Comparison of ENCODE assay signal across 14 cellular contexts in genomic region chr10:102801978-102802377, GRCh38. TPM values are rescaled to one million over a fixed set of nuclear protein-coding genes. Genes with fewer than 3 reads are reported as not detected.
DNase-seq lines count a peak whose midpoint lies in the region; ATAC-seq, FAIRE-seq and TF ChIP-seq lines count a peak whose summit lies in the region.
"Had no signal": no experiment of that assay in that cellular context is flagged by ENCODE, and none has a peak within 500 bp of the region (broad histone marks: within the 10 kb centered on the region; RNA-seq: fewer than 3 reads in every experiment).

No MANE protein-coding gene starts in this region.

- H3K36me3 Mint-ChIP-seq in T-helper 1 cell treated with Interleukin-12 subunit alpha and Interleukin-12 subunit beta and Interleukin-4 antibody, amounts not matched to agents 30 μg/mL and 1 μg/mL, for 36 hours (ENCODE audit: low read depth) = peaks cover 26% of the 10 kb centered on the region
- H3K36me3 Mint-ChIP-seq in activated CD4-positive, alpha-beta memory T cell treated with anti-CD3 and anti-CD28 coated beads for 36 hours = peaks cover 32% of the 10 kb centered on the region
- H3K36me3 Mint-ChIP-seq in stimulated activated naive B cell treated with anti-CD40 and anti-IgM and Interleukin-4, amounts not matched to agents 10 μg/mL and 1 μg/mL and 100 μg/mL, for 72 hours = peaks cover 40 to 45% of the 10 kb centered on the region in 2 donors

- TF ChIP-seq CTCF in kidney (IDR thresholded peaks at IDR 0.05; ENCODE audit: borderline replicate concordance, extremely low read depth, insufficient read depth) = no peak

- FAIRE-seq in kidney (lab: Jason Lieb, UNC) = no peak
- FAIRE-seq: A549, pancreas had no signal

- POLR2A ChIA-PET in activated CD4-positive, alpha-beta memory T cell treated with anti-CD3 and anti-CD28 coated beads for 36 hours (lab: Charles Lee) = no interaction called here

- H3K4me1 Mint-ChIP-seq in T-helper 1 cell treated with Interleukin-12 subunit alpha and Interleukin-12 subunit beta and Interleukin-4 antibody, amounts not matched to agents 30 μg/mL and 1 μg/mL, for 36 hours (ENCODE audit: low read depth) = peaks cover 21% of the 10 kb centered on the region
- H3K4me1 Mint-ChIP-seq in activated CD4-positive, alpha-beta memory T cell treated with anti-CD3 and anti-CD28 coated beads for 36 hours (ENCODE audit: low read depth) = peaks cover 36% of the 10 kb centered on the region
- peaks cover 26 to 54% of the 10 kb centered on the region in 2 donors for H3K4me1 Mint-ChIP-seq in stimulated activated naive B cell treated with anti-CD40 and anti-IgM and Interleukin-4, amounts not matched to agents 10 μg/mL and 1 μg/mL and 100 μg/mL, for 72 hours

- peaks cover 23 to 25% of the 10 kb centered on the region in 2 donors for H3K4me1 ChIP-seq in kidney (ENCODE audit: control insufficient read depth in 1 of 2, insufficient read depth in 1 of 2, low read depth in 1 of 2, low read length in 2 of 2)

- H3K9ac ChIP-seq in kidney (ENCODE audit: low read length in 2 of 2) = no peak overlapping the region

- no peaks in the 10 kb centered on the region for H3K9me3 ChIP-seq in kidney (ENCODE audit: control insufficient read depth in 1 of 2, low read length in 2 of 2)
- H3K9me3 ChIP-seq: A549, pancreas, SJSA1 had no signal

- peak overlapping the region; percentile 89 for H3K27ac Mint-ChIP-seq in T-helper 1 cell treated with Interleukin-12 subunit alpha and Interleukin-12 subunit beta and Interleukin-4 antibody, amounts not matched to agents 30 μg/mL and 1 μg/mL, for 36 hours
- H3K27ac Mint-ChIP-seq in activated CD4-positive, alpha-beta memory T cell treated with anti-CD3 and anti-CD28 coated beads for 36 hours = peak overlapping the region; percentile 91
- peak overlapping the region; percentile 92 for H3K27ac Mint-ChIP-seq in stimulated activated naive B cell treated with anti-CD40 and anti-IgM and Interleukin-4, amounts not matched to agents 10 μg/mL and 1 μg/mL and 100 μg/mL, for 72 hours

- intact Hi-C loops in activated CD4-positive, alpha-beta memory T cell treated with anti-CD3 and anti-CD28 coated beads for 36 hours (cut with micrococcal nuclease) = no loop called here
- intact Hi-C loops in kidney (cut with DNase I) = no loop called here

- H3K27me3 Mint-ChIP-seq in T-helper 1 cell treated with Interleukin-12 subunit alpha and Interleukin-12 subunit beta and Interleukin-4 antibody, amounts not matched to agents 30 μg/mL and 1 μg/mL, for 36 hours (ENCODE audit: low read depth) = no peaks in the 10 kb centered on the region
- H3K27me3 Mint-ChIP-seq in activated CD4-positive, alpha-beta memory T cell treated with anti-CD3 and anti-CD28 coated beads for 36 hours = no peaks in the 10 kb centered on the region
- no peaks in the 10 kb centered on the region for H3K27me3 Mint-ChIP-seq in stimulated activated naive B cell treated with anti-CD40 and anti-IgM and Interleukin-4, amounts not matched to agents 10 μg/mL and 1 μg/mL and 100 μg/mL, for 72 hours

- CTCF ChIA-PET in activated CD4-positive, alpha-beta memory T cell treated with anti-CD3 and anti-CD28 coated beads for 36 hours (lab: Charles Lee) = interaction anchor here (1.3 kb wide), 1 partner anchor 50 kb away, joined by 4 read pairs; no protein-coding TSS in a partner anchor

- peak in 1 of 2 donors; percentile 31 for ATAC-seq in stimulated activated naive B cell treated with anti-CD40 and anti-IgM and Interleukin-4, amounts not matched to agents 10 μg/mL and 1 μg/mL and 100 μg/mL, for 72 hours (replicated peaks)
- no peak for ATAC-seq in HG03354 (IDR thresholded peaks at IDR 0.05; ENCODE audit: poor library complexity, severe bottlenecking, unreplicated experiment)
- no peak for ATAC-seq in GM18511 (IDR thresholded peaks at IDR 0.05; ENCODE audit: unreplicated experiment)
- ATAC-seq in GM18520 (IDR thresholded peaks at IDR 0.05; ENCODE audit: unreplicated experiment) = no peak
- ATAC-seq: A549 had no signal

- H3K4me3 Mint-ChIP-seq in T-helper 1 cell treated with Interleukin-12 subunit alpha and Interleukin-12 subunit beta and Interleukin-4 antibody, amounts not matched to agents 30 μg/mL and 1 μg/mL, for 36 hours = no peak overlapping the region
- H3K4me3 Mint-ChIP-seq in activated CD4-positive, alpha-beta memory T cell treated with anti-CD3 and anti-CD28 coated beads for 36 hours = no peak overlapping the region
- no peak overlapping the region for H3K4me3 Mint-ChIP-seq in stimulated activated naive B cell treated with anti-CD40 and anti-IgM and Interleukin-4, amounts not matched to agents 10 μg/mL and 1 μg/mL and 100 μg/mL, for 72 hours

- H3K4me3 ChIP-seq in kidney (ENCODE audit: low read length in 2 of 2) = no peak overlapping the region
- H3K4me3 ChIP-seq: A549, pancreas, SJSA1 had no signal

- DNase-seq in T-helper 1 cell = no peak
- no peak for DNase-seq in activated CD4-positive, alpha-beta memory T cell treated with anti-CD3 and anti-CD28 coated beads for 36 hours
- no peak for DNase-seq in kidney
- no peak for DNase-seq in stimulated activated naive B cell treated with anti-CD40 and anti-IgM and Interleukin-4, amounts not matched to agents 10 μg/mL and 1 μg/mL and 100 μg/mL, for 72 hours
- DNase-seq: NCI-H2171; pancreas; stimulated activated naive CD4-positive, alpha-beta T cell had no signal

- peaks cover 5% of the 10 kb centered on the region for H3K9me3 Mint-ChIP-seq in T-helper 1 cell treated with Interleukin-12 subunit alpha and Interleukin-12 subunit beta and Interleukin-4 antibody, amounts not matched to agents 30 μg/mL and 1 μg/mL, for 36 hours
- no peaks in the 10 kb centered on the region for H3K9me3 Mint-ChIP-seq in activated CD4-positive, alpha-beta memory T cell treated with anti-CD3 and anti-CD28 coated beads for 36 hours
- peaks cover 0 to 1% of the 10 kb centered on the region in 2 donors for H3K9me3 Mint-ChIP-seq in stimulated activated naive B cell treated with anti-CD40 and anti-IgM and Interleukin-4, amounts not matched to agents 10 μg/mL and 1 μg/mL and 100 μg/mL, for 72 hours

- peak overlapping the region; percentile 20 to 59 for H3K27ac ChIP-seq in kidney (ENCODE audit: low read depth in 2 of 2, low read length in 2 of 2)

- H3K36me3 ChIP-seq in kidney (ENCODE audit: control insufficient read depth in 1 of 2, insufficient read depth in 2 of 2, low read length in 2 of 2) = peaks cover 2 to 11% of the 10 kb centered on the region in 2 donors

RNA-seq across cellular contexts. Expression of gene CYP17A1, which starts 35.2 kb away (rescaled TPM):
- not detected for total RNA-seq in activated CD4-positive, alpha-beta memory T cell treated with anti-CD3 and anti-CD28 coated beads for 36 hours
- total RNA-seq in kidney = 3.3 TPM
- 11.6 TPM for polyA plus RNA-seq in kidney (ENCODE audit: insufficient read depth, low read depth, low replicate concordance)
- total RNA-seq: glomerular endothelial cell, SJSA1 had no signal
- polyA plus RNA-seq: A549 had no signal

RNA-seq across cellular contexts. Expression of gene BORCS7, which starts 52.1 kb away (rescaled TPM):
- total RNA-seq in activated CD4-positive, alpha-beta memory T cell treated with anti-CD3 and anti-CD28 coated beads for 36 hours = 1 to 10 TPM; 5.0 to 5.9 TPM
- total RNA-seq in kidney = 24.6 TPM
- 34.8 TPM for polyA plus RNA-seq in kidney (ENCODE audit: insufficient read depth, low read depth, low replicate concordance)

RNA-seq across cellular contexts. Expression of gene WBP1L, which starts 58.2 kb away (rescaled TPM):
- total RNA-seq in activated CD4-positive, alpha-beta memory T cell treated with anti-CD3 and anti-CD28 coated beads for 36 hours = 10 to 100 TPM; 14.6 to 15.9 TPM
- total RNA-seq in kidney = 55.7 TPM
- polyA plus RNA-seq in kidney (ENCODE audit: insufficient read depth, low read depth, low replicate concordance) = 27.8 TPM
